ENCODE assay signal across 23 cellular contexts in genomic region chr19:14053032-14053431, GRCh38.
DNase-seq lines count a peak whose midpoint lies in the region; ATAC-seq and TF ChIP-seq lines count a peak whose summit lies in the region.
"Had no signal": no experiment of that assay in that cellular context is flagged by ENCODE, and none has a peak within 500 bp of the region (broad histone marks: within the 10 kb centered on the region; RNA-seq: fewer than 3 reads in every experiment).

No MANE protein-coding gene starts in this region.

- H3K9me3 ChIP-seq in HEK293 (ENCODE audit: control insufficient read depth, insufficient read depth, low read depth, low read length) = no peaks in the 10 kb centered on the region; the same call in 1 of the 2 replicates

- no peak overlapping the region for H3K27ac ChIP-seq in HEK293 (ENCODE audit: extremely low read depth, low read depth, low read length)
- H3K27ac ChIP-seq: RWPE1 had no signal

- TF ChIP-seq CTCF in HEK293 (tag by site-specific recombination; IDR thresholded peaks at IDR 0.05) = no peak

- H3K4me3 ChIP-seq in HEK293 (ENCODE audit: low read depth, low read length) = no peak overlapping the region

- ATAC-seq in central memory CD8-positive, alpha-beta T cell (replicated peaks; ENCODE audit: extremely low read depth, poor library complexity, severe bottlenecking) = no peak
- no peak for ATAC-seq in HG03354 (IDR thresholded peaks at IDR 0.05; ENCODE audit: poor library complexity, severe bottlenecking, unreplicated experiment)
- ATAC-seq: Panc1 had no signal

- H3K4me3 Mint-ChIP-seq in central memory CD8-positive, alpha-beta T cell = no peak overlapping the region
- H3K4me3 Mint-ChIP-seq: CD8-positive, alpha-beta memory T cell; IgD-negative memory B cell had no signal

- peak overlapping the region; percentile 44 for H3K27ac Mint-ChIP-seq in central memory CD8-positive, alpha-beta T cell (ENCODE audit: low read depth)

- peaks cover 21% of the 10 kb centered on the region for H3K4me1 Mint-ChIP-seq in central memory CD8-positive, alpha-beta T cell

- CTCF ChIA-PET in HEK293 (lab: Yijun Ruan, JAX) = interaction anchor here (0.6 to 2.4 kb wide), 6 partner anchors 11 to 61 kb away, joined by 3 to 20 read pairs (median 6); partner anchors contain the start of gene IL27RA

- peaks cover 5% of the 10 kb centered on the region for H3K27me3 Mint-ChIP-seq in central memory CD8-positive, alpha-beta T cell

- POLR2A ChIA-PET in HEK293 (lab: Yijun Ruan, JAX) = interaction anchor here (0.6 kb wide), 1 partner anchor 122 kb away, joined by 3 read pairs; no protein-coding TSS in a partner anchor

- H3K4me1 ChIP-seq in HEK293 (ENCODE audit: control insufficient read depth, insufficient read depth, low read length) = peaks cover 1% of the 10 kb centered on the region

- H3K36me3 ChIP-seq in HEK293 (ENCODE audit: control insufficient read depth in 2 of 2, insufficient read depth in 1 of 2, low read length in 2 of 2) = no peaks in the 10 kb centered on the region; a peak in 1 of 3 replicates

- H3K36me3 Mint-ChIP-seq in central memory CD8-positive, alpha-beta T cell (ENCODE audit: insufficient read depth) = peaks cover 43% of the 10 kb centered on the region

- no peak for DNase-seq in central memory CD8-positive, alpha-beta T cell (ENCODE audit: low spot score in 2 of 2)
- DNase-seq in SKM-1 treated with dmso at 0.1 percent for 144 hours (lab: John Stamatoyannopoulos, UW; ENCODE audit: unreplicated experiment) = no peak
- DNase-seq: C1 segment of cervical spinal cord; Calu3; CD8-positive, alpha-beta memory T cell; DMS79 treated with DMSO at 0.1 percent for 48 hours; GF-D8; GOT3; HCEC 1CT; NCI-H1092; NCI-H1417 treated with DMSO at 0.1 percent for 48 hours; NCI-H1694 treated with DMSO at 0.1 percent for 48 hours; NCI-H2081; NCI-H2171; NCI-H226; NCI-H510A; NCI-H69; SHP77 had no signal

- H3K9me3 Mint-ChIP-seq in central memory CD8-positive, alpha-beta T cell = no peaks in the 10 kb centered on the region
- H3K9me3 Mint-ChIP-seq: CD8-positive, alpha-beta memory T cell had no signal

TF ChIP-seq in HEK293, 187 proteins besides CTCF, POLR2A, EP300 and RAD21:
- TF ChIP-seq ZNF157 (tag by site-specific recombination; IDR thresholded peaks at IDR 0.05) (no peak), TRIM28 (IDR thresholded peaks at IDR 0.05; ENCODE audit: borderline replicate concordance, low read length) (peak; percentile 42; the same call in 1 of the 2 replicates), ZNF148 (tag by site-specific recombination; IDR thresholded peaks at IDR 0.05; ENCODE audit: borderline replicate concordance) (no peak), SETDB1 (IDR thresholded peaks at IDR 0.05; ENCODE audit: insufficient read length, low read length) (peak; percentile 71), ZBTB26 (tag by site-specific recombination; optimal IDR thresholded peaks at IDR 0.05) (no peak), ZNF600 (tag by site-specific recombination; IDR thresholded peaks at IDR 0.05) (peak; percentile 5; the same call in 1 of the 2 replicates)
